In genomic region chr9:94801685-94802084, GRCh38 we compare ENCODE assay signal across 12 cellular contexts.
DNase-seq lines count a peak whose midpoint lies in the region; ATAC-seq and TF ChIP-seq lines count a peak whose summit lies in the region.
"Had no signal": no experiment of that assay in that cellular context is flagged by ENCODE, and none has a peak within 500 bp of the region (broad histone marks: within the 10 kb centered on the region; RNA-seq: fewer than 3 reads in every experiment).

No MANE protein-coding gene starts in this region.

- H3K27me3 Mint-ChIP-seq in mesothelial cell of epicardium (ENCODE audit: low read depth): no peaks in the 10 kb centered on the region

- no peaks in the 10 kb centered on the region for H3K9me3 Mint-ChIP-seq in mesothelial cell of epicardium
- H3K9me3 Mint-ChIP-seq: neural crest cell; stimulated activated effector memory CD8-positive, alpha-beta T cell treated with anti-CD3 and anti-CD28 coated beads, Interleukin-12 subunit alpha, Interleukin-12 subunit beta, amount 100 ng/mL, for 72 hours had no signal

- no peak for ATAC-seq in GM19452 (IDR thresholded peaks at IDR 0.05; ENCODE audit: unreplicated experiment)
- ATAC-seq: stimulated activated effector memory CD8-positive, alpha-beta T cell treated with anti-CD3 and anti-CD28 coated beads, Interleukin-12 subunit alpha, Interleukin-12 subunit beta, amount 100 ng/mL, for 72 hours had no signal

- TF ChIP-seq CTCF in mesothelial cell of epicardium (IDR thresholded peaks at IDR 0.05; ENCODE audit: unreplicated experiment) (no peak), tibial artery (IDR thresholded peaks at IDR 0.05) (no peak), GM20000 (IDR thresholded peaks at IDR 0.05; ENCODE audit: extremely low read depth, missing control alignments) (no peak)

- H3K4me1 ChIP-seq in tibial artery: peaks cover 0 to 95% (median 39%) of the 10 kb centered on the region in 4 donors

- peaks cover 0 to 5% (median 0%) of the 10 kb centered on the region in 3 donors for H3K36me3 ChIP-seq in tibial artery

- no peaks in the 10 kb centered on the region for H3K27me3 ChIP-seq in tibial artery

- no peaks in the 10 kb centered on the region for H3K9me3 ChIP-seq in tibial artery
- H3K9me3 ChIP-seq: Caco-2 had no signal

- H3K27ac ChIP-seq in tibial artery: peak overlapping the region; percentile 71 to 73

- DNase-seq in RPMI7951 (ENCODE audit: low read depth): peak; percentile 66
- DNase-seq in epidermal melanocyte (ENCODE audit: insufficient read length, low spot score): peak; percentile 32
- no peak for DNase-seq in mesothelial cell of epicardium (ENCODE audit: low spot score in 2 of 2, unreplicated experiment in 2 of 2)
- no peak for DNase-seq in tibial artery
- no peak for DNase-seq in GM20000 (ENCODE audit: low spot score)
- no peak for DNase-seq in DMS153 treated with DMSO at 0.1 percent for 48 hours (lab: John Stamatoyannopoulos, UW; ENCODE audit: unreplicated experiment)
- DNase-seq: Caco-2, kidney, NCI-H1048 had no signal

- no peak overlapping the region for H3K4me3 ChIP-seq in tibial artery

- H3K4me3 Mint-ChIP-seq in mesothelial cell of epicardium: no peak overlapping the region
- H3K4me3 Mint-ChIP-seq: neural crest cell; stimulated activated effector memory CD8-positive, alpha-beta T cell treated with anti-CD3 and anti-CD28 coated beads, Interleukin-12 subunit alpha, Interleukin-12 subunit beta, amount 100 ng/mL, for 72 hours had no signal

- peak overlapping the region; percentile 93 for H3K27ac Mint-ChIP-seq in mesothelial cell of epicardium
- H3K27ac Mint-ChIP-seq: stimulated activated effector memory CD8-positive, alpha-beta T cell treated with anti-CD3 and anti-CD28 coated beads, Interleukin-12 subunit alpha, Interleukin-12 subunit beta, amount 100 ng/mL, for 72 hours had no signal

- no peaks in the 10 kb centered on the region for H3K36me3 Mint-ChIP-seq in mesothelial cell of epicardium
- H3K36me3 Mint-ChIP-seq: stimulated activated effector memory CD8-positive, alpha-beta T cell treated with anti-CD3 and anti-CD28 coated beads, Interleukin-12 subunit alpha, Interleukin-12 subunit beta, amount 100 ng/mL, for 72 hours had no signal

- peaks cover 74% of the 10 kb centered on the region for H3K4me1 Mint-ChIP-seq in mesothelial cell of epicardium

- intact Hi-C loops in tibial artery (cut with DNase I; ENCODE audit: low total_unique reads): no loop called here

Comparison
In these comparisons a context has a peak if more than half of its experiments do, and no peak if none do; other contexts are left out.
1. DNase-seq: peak in RPMI7951 (single experiment) and epidermal melanocyte (single experiment); none in mesothelial cell of epicardium (0 of 2), tibial artery (0 of 2), GM20000 (single experiment) and DMS153 treated with DMSO at 0.1 percent for 48 hours (single experiment).